In genomic region chr1:2393471-2393877, GRCh38 we compare ENCODE assay signal across 10 cellular contexts. TPM values are rescaled to one million over a fixed set of nuclear protein-coding genes. Genes with fewer than 3 reads are reported as not detected.
A peak's percentile ranks its signal among the peaks of the same experiment; 100 is the strongest.
DNase-seq lines count a peak whose midpoint lies in the region; ATAC-seq and TF ChIP-seq lines count a peak whose summit lies in the region.
"Had no signal": no experiment of that assay in that cellular context is flagged by ENCODE, and none has a peak within 500 bp of the region (broad histone marks: within the 10 kb centered on the region; RNA-seq: fewer than 3 reads in every experiment).

No MANE protein-coding gene starts in this region.

- TF ChIP-seq CTCF in fibroblast of mammary gland (conservative IDR thresholded peaks at IDR 0.05; ENCODE audit: control insufficient read depth, insufficient read depth, low read depth, low read length) = no peak

- no peak for ATAC-seq in activated T-cell treated with anti-CD3 and anti-CD28 coated beads, Interleukin-2, amount 50 U/mL, for 72 hours (replicated peaks in 1 of 2)
- ATAC-seq in T-helper 17 cell = no peak
- no peak for ATAC-seq in stimulated activated effector memory CD8-positive, alpha-beta T cell treated with anti-CD3 and anti-CD28 coated beads, Interleukin-12 subunit alpha, Interleukin-12 subunit beta, amount 100 ng/mL, for 72 hours

- no peaks in the 10 kb centered on the region for H3K27me3 Mint-ChIP-seq in activated T-cell treated with anti-CD3 and anti-CD28 coated beads, Interleukin-2, amount 50 U/mL, for 72 hours (ENCODE audit: low read depth)
- H3K27me3 Mint-ChIP-seq in T-helper 17 cell = no peaks in the 10 kb centered on the region

- H3K36me3 Mint-ChIP-seq in activated T-cell treated with anti-CD3 and anti-CD28 coated beads, Interleukin-2, amount 50 U/mL, for 72 hours (ENCODE audit: insufficient read depth in 2 of 2) = peaks cover 3 to 5% of the 10 kb centered on the region in 2 donors
- peaks cover 2% of the 10 kb centered on the region for H3K36me3 Mint-ChIP-seq in T-helper 17 cell (ENCODE audit: low read depth)
- H3K36me3 Mint-ChIP-seq in stimulated activated effector memory CD8-positive, alpha-beta T cell treated with anti-CD3 and anti-CD28 coated beads, Interleukin-12 subunit alpha, Interleukin-12 subunit beta, amount 100 ng/mL, for 72 hours = peaks cover 69% of the 10 kb centered on the region

- no peaks in the 10 kb centered on the region for H3K9me3 ChIP-seq in T-helper 17 cell (ENCODE audit: control insufficient read depth, low read length, poor library complexity, severe bottlenecking)

- H3K27ac Mint-ChIP-seq in activated T-cell treated with anti-CD3 and anti-CD28 coated beads, Interleukin-2, amount 50 U/mL, for 72 hours = peak overlapping the region; percentile 89
- H3K27ac Mint-ChIP-seq in T-helper 17 cell = peak overlapping the region; percentile 87
- peak overlapping the region; percentile 96 for H3K27ac Mint-ChIP-seq in stimulated activated effector memory CD8-positive, alpha-beta T cell treated with anti-CD3 and anti-CD28 coated beads, Interleukin-12 subunit alpha, Interleukin-12 subunit beta, amount 100 ng/mL, for 72 hours

- peaks cover 37% of the 10 kb centered on the region for H3K4me1 Mint-ChIP-seq in activated T-cell treated with anti-CD3 and anti-CD28 coated beads, Interleukin-2, amount 50 U/mL, for 72 hours (ENCODE audit: low read depth)
- H3K4me1 Mint-ChIP-seq in T-helper 17 cell = peaks cover 24% of the 10 kb centered on the region
- peaks cover 38% of the 10 kb centered on the region for H3K4me1 Mint-ChIP-seq in stimulated activated effector memory CD8-positive, alpha-beta T cell treated with anti-CD3 and anti-CD28 coated beads, Interleukin-12 subunit alpha, Interleukin-12 subunit beta, amount 100 ng/mL, for 72 hours

- H3K4me3 ChIP-seq in fibroblast of mammary gland (ENCODE audit: control insufficient read depth, low read depth, low read length) = peak overlapping the region; percentile 74

- no peak for DNase-seq in activated T-cell treated with anti-CD3 and anti-CD28 coated beads, Interleukin-2, amount 50 U/mL, for 72 hours
- DNase-seq in activated T-cell treated with anti-CD3 and anti-CD28 coated beads for 4 hours (no peak), T-helper 17 cell (no peak), fibroblast of mammary gland (ENCODE audit: low read depth) (no peak), inferior parietal cortex (ENCODE audit: extremely low spot score) (no peak), NOMO-1 treated with DMSO at 0.1 percent for 48 hours (lab: John Stamatoyannopoulos, UW; ENCODE audit: unreplicated experiment) (no peak), COR-L47 (lab: John Stamatoyannopoulos, UW) (no peak)
- no peak for DNase-seq in stimulated activated effector memory CD8-positive, alpha-beta T cell treated with anti-CD3 and anti-CD28 coated beads, Interleukin-12 subunit alpha, Interleukin-12 subunit beta, amount 100 ng/mL, for 72 hours (ENCODE audit: low spot score in 2 of 2)
- DNase-seq: islet precursor cell, NCI-H187 had no signal

- no peaks in the 10 kb centered on the region for H3K9me3 Mint-ChIP-seq in activated T-cell treated with anti-CD3 and anti-CD28 coated beads, Interleukin-2, amount 50 U/mL, for 72 hours
- H3K9me3 Mint-ChIP-seq in stimulated activated effector memory CD8-positive, alpha-beta T cell treated with anti-CD3 and anti-CD28 coated beads, Interleukin-12 subunit alpha, Interleukin-12 subunit beta, amount 100 ng/mL, for 72 hours = no peaks in the 10 kb centered on the region

- peak overlapping the region; percentile 82 to 91 for H3K4me3 Mint-ChIP-seq in activated T-cell treated with anti-CD3 and anti-CD28 coated beads, Interleukin-2, amount 50 U/mL, for 72 hours
- peak overlapping the region; percentile 86 for H3K4me3 Mint-ChIP-seq in T-helper 17 cell
- H3K4me3 Mint-ChIP-seq in stimulated activated effector memory CD8-positive, alpha-beta T cell treated with anti-CD3 and anti-CD28 coated beads, Interleukin-12 subunit alpha, Interleukin-12 subunit beta, amount 100 ng/mL, for 72 hours = peak overlapping the region; percentile 80

RNA-seq across cellular contexts. Expression of gene RER1, which starts 1.8 kb away (rescaled TPM):
- total RNA-seq in activated T-cell treated with anti-CD3 and anti-CD28 coated beads, Interleukin-2, amount 50 U/mL, for 72 hours = 100 to 1,000 TPM; 160 to 166 TPM
- 10 to 100 TPM; 68.4 to 70.0 TPM for total RNA-seq in T-helper 17 cell

RNA-seq across cellular contexts. Expression of gene MORN1, which starts 2.1 kb away (rescaled TPM):
- 1 to 10 TPM; 6.8 to 6.9 TPM for total RNA-seq in activated T-cell treated with anti-CD3 and anti-CD28 coated beads, Interleukin-2, amount 50 U/mL, for 72 hours
- 1 to 10 TPM; 7.0 to 8.4 TPM for total RNA-seq in T-helper 17 cell

RNA-seq across cellular contexts. Expression of gene PEX10, which starts 18.9 kb away (rescaled TPM):
- total RNA-seq in activated T-cell treated with anti-CD3 and anti-CD28 coated beads, Interleukin-2, amount 50 U/mL, for 72 hours = 10 to 100 TPM; 10.2 to 11.4 TPM
- 1 to 10 TPM; 7.3 to 8.3 TPM for total RNA-seq in T-helper 17 cell
